Comparison of ENCODE assay signal across 8 cellular contexts in genomic region chr4:53196872-53197759, GRCh38.
A peak's percentile ranks its signal among the peaks of the same experiment; 100 is the strongest.
DNase-seq lines count a peak whose midpoint lies in the region; ATAC-seq and TF ChIP-seq lines count a peak whose summit lies in the region.

No MANE protein-coding gene starts in this region.

- H3K4me3 ChIP-seq in CD4-positive, CD25-positive, alpha-beta regulatory T cell (ENCODE audit: low read depth, low read length), result no peak overlapping the region
- H3K4me3 ChIP-seq in RWPE2 (ENCODE audit: severe bottlenecking), result no peak overlapping the region
- no peak overlapping the region for H3K4me3 ChIP-seq in neural cell (ENCODE audit: low read length)

- ATAC-seq in CD4-positive, CD25-positive, alpha-beta regulatory T cell (ENCODE audit: low read depth in 2 of 2), result no peak
- ATAC-seq in GM19372 (IDR thresholded peaks at IDR 0.05; ENCODE audit: low read depth, unreplicated experiment) (peak; percentile 58), RWPE2 (ENCODE audit: low read depth) (peak; percentile 42; the same call in 2 of the 3 replicates), HG02623 (IDR thresholded peaks at IDR 0.05; ENCODE audit: unreplicated experiment) (no peak)

- no peaks in the 10 kb centered on the region for H3F3A ChIP-seq in neural cell (ENCODE audit: insufficient read depth, low read length, poor library complexity, severe bottlenecking)

- no peaks in the 10 kb centered on the region for H3K4me1 ChIP-seq in CD4-positive, CD25-positive, alpha-beta regulatory T cell (ENCODE audit: control insufficient read depth, insufficient read depth, low read length, poor library complexity, severe bottlenecking)
- no peaks in the 10 kb centered on the region for H3K4me1 ChIP-seq in RWPE2 (ENCODE audit: insufficient read depth, poor library complexity, severe bottlenecking)

- H3K27me3 ChIP-seq in CD4-positive, CD25-positive, alpha-beta regulatory T cell (ENCODE audit: control insufficient read depth, insufficient read depth, low read length), result no peaks in the 10 kb centered on the region
- H3K27me3 ChIP-seq in RWPE2 (ENCODE audit: insufficient read depth, poor library complexity, severe bottlenecking) (no peaks in the 10 kb centered on the region), neural cell (ENCODE audit: insufficient read depth, low read depth, low read length) (no peaks in the 10 kb centered on the region)

- H3K36me3 ChIP-seq in CD4-positive, CD25-positive, alpha-beta regulatory T cell (ENCODE audit: control insufficient read depth, insufficient read depth, low read length), result no peaks in the 10 kb centered on the region
- H3K36me3 ChIP-seq in RWPE2 (ENCODE audit: low read depth) (no peaks in the 10 kb centered on the region), neural cell (ENCODE audit: insufficient read depth, low read length) (no peaks in the 10 kb centered on the region)

- H4K20me1 ChIP-seq in neural cell (ENCODE audit: insufficient read depth), result no peaks in the 10 kb centered on the region

- no peaks in the 10 kb centered on the region for H3K9me3 ChIP-seq in CD4-positive, CD25-positive, alpha-beta regulatory T cell (ENCODE audit: control insufficient read depth in 2 of 2, low read length in 2 of 2)
- H3K9me3 ChIP-seq in RWPE2 (ENCODE audit: severe bottlenecking) (no peaks in the 10 kb centered on the region), neural cell (ENCODE audit: low read length) (no peaks in the 10 kb centered on the region)

- TF ChIP-seq CTCF in RWPE2 (IDR thresholded peaks at IDR 0.05; ENCODE audit: poor library complexity, severe bottlenecking), result peak; percentile 87
- peak; percentile 80 for TF ChIP-seq CTCF in neural cell (IDR thresholded peaks at IDR 0.05; ENCODE audit: poor library complexity, severe bottlenecking)

- peak in 2 of 3 donors; percentile 48 to 79 for DNase-seq in CD4-positive, CD25-positive, alpha-beta regulatory T cell
- peak; percentile 85 for DNase-seq in NAMALWA (ENCODE audit: low spot score)
- DNase-seq in RWPE2 (ENCODE audit: low spot score), result no peak
- DNase-seq in fibroblast of gingiva (ENCODE audit: low read depth), result peak; percentile 97
- DNase-seq in activated gamma-delta T cell (lab: John Stamatoyannopoulos, UW), result no peak

- no peak overlapping the region for H3K4me3 Mint-ChIP-seq in CD4-positive, CD25-positive, alpha-beta regulatory T cell

- TF ChIP-seq EP300 in neural cell (conservative IDR thresholded peaks at IDR 0.05; ENCODE audit: poor library complexity, severe bottlenecking), result no peak

- no peaks in the 10 kb centered on the region for H3K36me3 Mint-ChIP-seq in CD4-positive, CD25-positive, alpha-beta regulatory T cell

- no peak overlapping the region for H3K27ac ChIP-seq in CD4-positive, CD25-positive, alpha-beta regulatory T cell (ENCODE audit: insufficient read depth, low read length, poor library complexity, severe bottlenecking)
- H3K27ac ChIP-seq in RWPE2 (ENCODE audit: poor library complexity, severe bottlenecking), result no peak overlapping the region
- no peak overlapping the region for H3K27ac ChIP-seq in neural cell (ENCODE audit: low read length)

- no peak overlapping the region for H3K27ac Mint-ChIP-seq in CD4-positive, CD25-positive, alpha-beta regulatory T cell

- H3K9ac ChIP-seq in neural cell (ENCODE audit: low read length), result no peak overlapping the region

- H2AFZ ChIP-seq in neural cell (ENCODE audit: low read depth, low read length), result no peak overlapping the region

- H3K79me2 ChIP-seq in neural cell (replicated peaks; ENCODE audit: insufficient read depth, low read length), result no peaks in the 10 kb centered on the region

- peaks cover 0 to 9% (median 4%) of the 10 kb centered on the region in 4 donors for H3K4me1 Mint-ChIP-seq in CD4-positive, CD25-positive, alpha-beta regulatory T cell

- H3K27me3 Mint-ChIP-seq in CD4-positive, CD25-positive, alpha-beta regulatory T cell, result no peaks in the 10 kb centered on the region

- TF ChIP-seq RAD21 in neural cell (conservative IDR thresholded peaks at IDR 0.05), result peak; percentile 83

- no peaks in the 10 kb centered on the region for H3K9me3 Mint-ChIP-seq in CD4-positive, CD25-positive, alpha-beta regulatory T cell

- no peaks in the 10 kb centered on the region for H3K9me2 ChIP-seq in neural cell (ENCODE audit: insufficient read depth, low read length)

- H3K4me2 ChIP-seq in neural cell (ENCODE audit: low read length), result no peak overlapping the region

TF ChIP-seq in neural cell, 6 proteins besides CTCF, POLR2A, EP300 and RAD21:
- TF ChIP-seq EZH2 (IDR thresholded peaks at IDR 0.05; ENCODE audit: borderline replicate concordance, insufficient read depth, low read length, poor library complexity, severe bottlenecking) (no peak), SMC3 (conservative IDR thresholded peaks at IDR 0.05; ENCODE audit: poor library complexity) (peak; percentile 79)

Comparison
In these comparisons a context has a peak if more than half of its experiments do, and no peak if none do; other contexts are left out.
1. ATAC-seq: peak in GM19372 (single experiment) and RWPE2 (single experiment); none in CD4-positive, CD25-positive, alpha-beta regulatory T cell (0 of 2) and HG02623 (single experiment).
2. DNase-seq: peak in CD4-positive, CD25-positive, alpha-beta regulatory T cell (2 of 3), NAMALWA (single experiment) and fibroblast of gingiva (single experiment); none in RWPE2 (single experiment) and activated gamma-delta T cell (single experiment).